Comparison of ENCODE assay signal across 14 cellular contexts in genomic region chr16:6008656-6009055, GRCh38.
"Had no signal": no experiment of that assay in that cellular context is flagged by ENCODE, and none has a peak within 500 bp of the region (broad histone marks: within the 10 kb centered on the region; RNA-seq: fewer than 3 reads in every experiment).

No MANE protein-coding gene starts in this region.

- DNase-seq: KBM-7, NCI-H1048, NCI-H1105, NCI-H1417 treated with DMSO at 0.1 percent for 48 hours, NCI-H146, NCI-H1694 treated with DMSO at 0.1 percent for 48 hours, NCI-H1930, NCI-H2171 treated with DMSO at 0.1 percent for 48 hours, NCI-H524, NCI-H526 treated with DMSO at 0.1 percent for 48 hours, NCI-H748 treated with DMSO at 0.1 percent for 48 hours, Right ventricle myocardium superior, RPMI8226, SIG-M5 had no signal
